Comparison of ENCODE assay signal across 1 cellular context in the genomic region with DNA sequence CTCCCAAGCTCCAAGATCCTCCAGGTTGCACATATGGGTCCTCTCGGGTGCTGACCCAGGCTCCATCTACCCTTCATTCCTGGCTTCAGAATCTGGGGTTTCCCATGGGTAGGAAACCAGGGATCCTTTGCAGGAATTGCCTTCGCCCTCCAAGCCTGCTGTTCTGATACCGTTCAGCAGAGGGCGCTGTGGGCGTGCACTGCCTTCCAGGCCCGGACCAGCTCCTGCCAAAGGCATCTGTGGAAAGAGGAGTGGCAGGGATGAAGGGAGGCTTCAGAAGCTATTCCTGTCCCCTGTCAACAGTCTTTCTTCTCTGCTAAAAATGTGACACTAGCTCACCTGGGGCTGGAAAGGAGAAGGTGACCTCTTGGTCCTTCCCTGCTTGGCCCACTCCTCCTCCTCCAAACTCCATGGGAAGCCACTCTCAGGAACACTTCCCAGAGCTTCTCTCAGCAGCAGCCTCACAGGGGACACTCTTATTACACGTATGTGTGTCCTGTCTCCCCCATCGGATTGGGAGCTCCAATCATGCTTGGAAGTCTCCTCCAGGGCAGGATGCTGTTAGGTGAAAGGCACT.
A peak's percentile ranks its signal among the peaks of the same experiment; 100 is the strongest.
TF ChIP-seq lines count a peak whose summit lies in the region.

No MANE protein-coding gene starts in this region.

TF ChIP-seq in HEK293, 187 proteins besides CTCF, POLR2A, EP300 and RAD21 (continued from another document):
- TF ChIP-seq, protein P1, sequence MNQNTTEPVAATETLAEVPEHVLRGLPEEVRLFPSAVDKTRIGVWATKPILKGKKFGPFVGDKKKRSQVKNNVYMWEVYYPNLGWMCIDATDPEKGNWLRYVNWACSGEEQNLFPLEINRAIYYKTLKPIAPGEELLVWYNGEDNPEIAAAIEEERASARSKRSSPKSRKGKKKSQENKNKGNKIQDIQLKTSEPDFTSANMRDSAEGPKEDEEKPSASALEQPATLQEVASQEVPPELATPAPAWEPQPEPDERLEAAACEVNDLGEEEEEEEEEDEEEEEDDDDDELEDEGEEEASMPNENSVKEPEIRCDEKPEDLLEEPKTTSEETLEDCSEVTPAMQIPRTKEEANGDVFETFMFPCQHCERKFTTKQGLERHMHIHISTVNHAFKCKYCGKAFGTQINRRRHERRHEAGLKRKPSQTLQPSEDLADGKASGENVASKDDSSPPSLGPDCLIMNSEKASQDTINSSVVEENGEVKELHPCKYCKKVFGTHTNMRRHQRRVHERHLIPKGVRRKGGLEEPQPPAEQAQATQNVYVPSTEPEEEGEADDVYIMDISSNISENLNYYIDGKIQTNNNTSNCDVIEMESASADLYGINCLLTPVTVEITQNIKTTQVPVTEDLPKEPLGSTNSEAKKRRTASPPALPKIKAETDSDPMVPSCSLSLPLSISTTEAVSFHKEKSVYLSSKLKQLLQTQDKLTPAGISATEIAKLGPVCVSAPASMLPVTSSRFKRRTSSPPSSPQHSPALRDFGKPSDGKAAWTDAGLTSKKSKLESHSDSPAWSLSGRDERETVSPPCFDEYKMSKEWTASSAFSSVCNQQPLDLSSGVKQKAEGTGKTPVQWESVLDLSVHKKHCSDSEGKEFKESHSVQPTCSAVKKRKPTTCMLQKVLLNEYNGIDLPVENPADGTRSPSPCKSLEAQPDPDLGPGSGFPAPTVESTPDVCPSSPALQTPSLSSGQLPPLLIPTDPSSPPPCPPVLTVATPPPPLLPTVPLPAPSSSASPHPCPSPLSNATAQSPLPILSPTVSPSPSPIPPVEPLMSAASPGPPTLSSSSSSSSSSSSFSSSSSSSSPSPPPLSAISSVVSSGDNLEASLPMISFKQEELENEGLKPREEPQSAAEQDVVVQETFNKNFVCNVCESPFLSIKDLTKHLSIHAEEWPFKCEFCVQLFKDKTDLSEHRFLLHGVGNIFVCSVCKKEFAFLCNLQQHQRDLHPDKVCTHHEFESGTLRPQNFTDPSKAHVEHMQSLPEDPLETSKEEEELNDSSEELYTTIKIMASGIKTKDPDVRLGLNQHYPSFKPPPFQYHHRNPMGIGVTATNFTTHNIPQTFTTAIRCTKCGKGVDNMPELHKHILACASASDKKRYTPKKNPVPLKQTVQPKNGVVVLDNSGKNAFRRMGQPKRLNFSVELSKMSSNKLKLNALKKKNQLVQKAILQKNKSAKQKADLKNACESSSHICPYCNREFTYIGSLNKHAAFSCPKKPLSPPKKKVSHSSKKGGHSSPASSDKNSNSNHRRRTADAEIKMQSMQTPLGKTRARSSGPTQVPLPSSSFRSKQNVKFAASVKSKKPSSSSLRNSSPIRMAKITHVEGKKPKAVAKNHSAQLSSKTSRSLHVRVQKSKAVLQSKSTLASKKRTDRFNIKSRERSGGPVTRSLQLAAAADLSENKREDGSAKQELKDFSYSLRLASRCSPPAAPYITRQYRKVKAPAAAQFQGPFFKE (tag by site-specific recombination; IDR thresholded peaks at IDR 0.05; ENCODE audit: borderline replicate concordance): no peak
- TF ChIP-seq, protein P2, sequence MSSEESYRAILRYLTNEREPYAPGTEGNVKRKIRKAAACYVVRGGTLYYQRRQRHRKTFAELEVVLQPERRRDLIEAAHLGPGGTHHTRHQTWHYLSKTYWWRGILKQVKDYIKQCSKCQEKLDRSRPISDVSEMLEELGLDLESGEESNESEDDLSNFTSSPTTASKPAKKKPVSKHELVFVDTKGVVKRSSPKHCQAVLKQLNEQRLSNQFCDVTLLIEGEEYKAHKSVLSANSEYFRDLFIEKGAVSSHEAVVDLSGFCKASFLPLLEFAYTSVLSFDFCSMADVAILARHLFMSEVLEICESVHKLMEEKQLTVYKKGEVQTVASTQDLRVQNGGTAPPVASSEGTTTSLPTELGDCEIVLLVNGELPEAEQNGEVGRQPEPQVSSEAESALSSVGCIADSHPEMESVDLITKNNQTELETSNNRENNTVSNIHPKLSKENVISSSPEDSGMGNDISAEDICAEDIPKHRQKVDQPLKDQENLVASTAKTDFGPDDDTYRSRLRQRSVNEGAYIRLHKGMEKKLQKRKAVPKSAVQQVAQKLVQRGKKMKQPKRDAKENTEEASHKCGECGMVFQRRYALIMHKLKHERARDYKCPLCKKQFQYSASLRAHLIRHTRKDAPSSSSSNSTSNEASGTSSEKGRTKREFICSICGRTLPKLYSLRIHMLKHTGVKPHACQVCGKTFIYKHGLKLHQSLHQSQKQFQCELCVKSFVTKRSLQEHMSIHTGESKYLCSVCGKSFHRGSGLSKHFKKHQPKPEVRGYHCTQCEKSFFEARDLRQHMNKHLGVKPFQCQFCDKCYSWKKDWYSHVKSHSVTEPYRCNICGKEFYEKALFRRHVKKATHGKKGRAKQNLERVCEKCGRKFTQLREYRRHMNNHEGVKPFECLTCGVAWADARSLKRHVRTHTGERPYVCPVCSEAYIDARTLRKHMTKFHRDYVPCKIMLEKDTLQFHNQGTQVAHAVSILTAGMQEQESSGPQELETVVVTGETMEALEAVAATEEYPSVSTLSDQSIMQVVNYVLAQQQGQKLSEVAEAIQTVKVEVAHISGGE (tag by site-specific recombination; conservative IDR thresholded peaks at IDR 0.05; ENCODE audit: low read depth): no peak
- peak; percentile 46; the same call in 1 of the 2 replicates for TF ChIP-seq ZNF654 (tag by site-specific recombination; IDR thresholded peaks at IDR 0.05; ENCODE audit: low read depth)
- TF ChIP-seq, protein P3, sequence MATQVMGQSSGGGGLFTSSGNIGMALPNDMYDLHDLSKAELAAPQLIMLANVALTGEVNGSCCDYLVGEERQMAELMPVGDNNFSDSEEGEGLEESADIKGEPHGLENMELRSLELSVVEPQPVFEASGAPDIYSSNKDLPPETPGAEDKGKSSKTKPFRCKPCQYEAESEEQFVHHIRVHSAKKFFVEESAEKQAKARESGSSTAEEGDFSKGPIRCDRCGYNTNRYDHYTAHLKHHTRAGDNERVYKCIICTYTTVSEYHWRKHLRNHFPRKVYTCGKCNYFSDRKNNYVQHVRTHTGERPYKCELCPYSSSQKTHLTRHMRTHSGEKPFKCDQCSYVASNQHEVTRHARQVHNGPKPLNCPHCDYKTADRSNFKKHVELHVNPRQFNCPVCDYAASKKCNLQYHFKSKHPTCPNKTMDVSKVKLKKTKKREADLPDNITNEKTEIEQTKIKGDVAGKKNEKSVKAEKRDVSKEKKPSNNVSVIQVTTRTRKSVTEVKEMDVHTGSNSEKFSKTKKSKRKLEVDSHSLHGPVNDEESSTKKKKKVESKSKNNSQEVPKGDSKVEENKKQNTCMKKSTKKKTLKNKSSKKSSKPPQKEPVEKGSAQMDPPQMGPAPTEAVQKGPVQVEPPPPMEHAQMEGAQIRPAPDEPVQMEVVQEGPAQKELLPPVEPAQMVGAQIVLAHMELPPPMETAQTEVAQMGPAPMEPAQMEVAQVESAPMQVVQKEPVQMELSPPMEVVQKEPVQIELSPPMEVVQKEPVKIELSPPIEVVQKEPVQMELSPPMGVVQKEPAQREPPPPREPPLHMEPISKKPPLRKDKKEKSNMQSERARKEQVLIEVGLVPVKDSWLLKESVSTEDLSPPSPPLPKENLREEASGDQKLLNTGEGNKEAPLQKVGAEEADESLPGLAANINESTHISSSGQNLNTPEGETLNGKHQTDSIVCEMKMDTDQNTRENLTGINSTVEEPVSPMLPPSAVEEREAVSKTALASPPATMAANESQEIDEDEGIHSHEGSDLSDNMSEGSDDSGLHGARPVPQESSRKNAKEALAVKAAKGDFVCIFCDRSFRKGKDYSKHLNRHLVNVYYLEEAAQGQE (tag by site-specific recombination; IDR thresholded peaks at IDR 0.05): no peak
- peak; percentile 29 for TF ChIP-seq ZIC2 (tag by site-specific recombination; IDR thresholded peaks at IDR 0.05)
- no peak for TF ChIP-seq ZNF621 (tag by site-specific recombination; IDR thresholded peaks at IDR 0.05)
- TF ChIP-seq ZNF341 (tag by site-specific recombination; IDR thresholded peaks at IDR 0.05; ENCODE audit: low read depth): no peak
- no peak for TF ChIP-seq ZNF214 (tag by site-specific recombination; IDR thresholded peaks at IDR 0.05; ENCODE audit: borderline replicate concordance)
- no peak for TF ChIP-seq ZNF596 (tag by site-specific recombination; IDR thresholded peaks at IDR 0.05)
- TF ChIP-seq ZNF560 (tag by site-specific recombination; IDR thresholded peaks at IDR 0.05; ENCODE audit: borderline replicate concordance): no peak
- 0 out of 2 replicates have a peak, but pooled peaks have one; percentile 45 for TF ChIP-seq TRIM28 (IDR thresholded peaks at IDR 0.05; ENCODE audit: borderline replicate concordance, low read length)
- TF ChIP-seq ZNF670 (tag by site-specific recombination; IDR thresholded peaks at IDR 0.05; ENCODE audit: low read depth): no peak
- TF ChIP-seq, protein P4, sequence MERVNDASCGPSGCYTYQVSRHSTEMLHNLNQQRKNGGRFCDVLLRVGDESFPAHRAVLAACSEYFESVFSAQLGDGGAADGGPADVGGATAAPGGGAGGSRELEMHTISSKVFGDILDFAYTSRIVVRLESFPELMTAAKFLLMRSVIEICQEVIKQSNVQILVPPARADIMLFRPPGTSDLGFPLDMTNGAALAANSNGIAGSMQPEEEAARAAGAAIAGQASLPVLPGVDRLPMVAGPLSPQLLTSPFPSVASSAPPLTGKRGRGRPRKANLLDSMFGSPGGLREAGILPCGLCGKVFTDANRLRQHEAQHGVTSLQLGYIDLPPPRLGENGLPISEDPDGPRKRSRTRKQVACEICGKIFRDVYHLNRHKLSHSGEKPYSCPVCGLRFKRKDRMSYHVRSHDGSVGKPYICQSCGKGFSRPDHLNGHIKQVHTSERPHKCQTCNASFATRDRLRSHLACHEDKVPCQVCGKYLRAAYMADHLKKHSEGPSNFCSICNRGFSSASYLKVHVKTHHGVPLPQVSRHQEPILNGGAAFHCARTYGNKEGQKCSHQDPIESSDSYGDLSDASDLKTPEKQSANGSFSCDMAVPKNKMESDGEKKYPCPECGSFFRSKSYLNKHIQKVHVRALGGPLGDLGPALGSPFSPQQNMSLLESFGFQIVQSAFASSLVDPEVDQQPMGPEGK (tag by site-specific recombination; IDR thresholded peaks at IDR 0.05): no peak
- TF ChIP-seq HOXD13 (CRISPR knock-in tag; IDR thresholded peaks at IDR 0.05; ENCODE audit: borderline replicate concordance): no peak
- no peak for TF ChIP-seq GFI1B (tag by site-specific recombination; IDR thresholded peaks at IDR 0.05)
- TF ChIP-seq ZNF629 (tag by site-specific recombination; IDR thresholded peaks at IDR 0.05): no peak
